ENCODE assay signal across 9 cellular contexts in genomic region chr7:46932656-46933424, GRCh38.
A peak's percentile ranks its signal among the peaks of the same experiment; 100 is the strongest.
DNase-seq lines count a peak whose midpoint lies in the region; ATAC-seq and TF ChIP-seq lines count a peak whose summit lies in the region.
"Had no signal": no experiment of that assay in that cellular context is flagged by ENCODE, and none has a peak within 500 bp of the region (broad histone marks: within the 10 kb centered on the region; RNA-seq: fewer than 3 reads in every experiment).

No MANE protein-coding gene starts in this region.

- TF ChIP-seq CTCF in 22Rv1 (IDR thresholded peaks at IDR 0.05) (peak; percentile 23), astrocyte of the spinal cord (IDR thresholded peaks at IDR 0.05; ENCODE audit: low read depth, low read length) (peak; percentile 38)

- H3K36me3 ChIP-seq in CD8-positive, alpha-beta memory T cell (ENCODE audit: insufficient read depth, low read length) = no peaks in the 10 kb centered on the region
- no peaks in the 10 kb centered on the region for H3K36me3 ChIP-seq in Karpas-422 (ENCODE audit: insufficient read depth, low read length)

- no peaks in the 10 kb centered on the region for H4K20me1 ChIP-seq in Karpas-422 (ENCODE audit: insufficient read depth, low read depth, low read length)

- peak; percentile 4; the same call in 1 of the 2 replicates for TF ChIP-seq RAD21 in Ishikawa (IDR thresholded peaks at IDR 0.05; ENCODE audit: low read depth)

- no peaks in the 10 kb centered on the region for H3K36me3 Mint-ChIP-seq in CD8-positive, alpha-beta memory T cell

- no peak overlapping the region for H3K4me3 Mint-ChIP-seq in CD8-positive, alpha-beta memory T cell

- CTCF ChIA-PET in CD8-positive, alpha-beta memory T cell (lab: Charles Lee) = no interaction called here

- H3K9me3 Mint-ChIP-seq in CD8-positive, alpha-beta memory T cell = peaks cover 1 to 9% (median 3%) of the 10 kb centered on the region in 5 donors

- no peaks in the 10 kb centered on the region for H3K9me2 ChIP-seq in Karpas-422 (replicated peaks; ENCODE audit: insufficient read depth, low read length)

- POLR2A ChIA-PET in CD8-positive, alpha-beta memory T cell (lab: Charles Lee) = no interaction called here

- no peak for ATAC-seq in GM19455 (IDR thresholded peaks at IDR 0.05; ENCODE audit: unreplicated experiment)
- ATAC-seq in GM21723 (IDR thresholded peaks at IDR 0.05; ENCODE audit: unreplicated experiment) = no peak

- TF ChIP-seq EP300 in Ishikawa (IDR thresholded peaks at IDR 0.05; ENCODE audit: borderline replicate concordance) = no peak

- H3K27ac ChIP-seq in 22Rv1 (peak overlapping the region; percentile 81), Karpas-422 (ENCODE audit: low read length) (no peak overlapping the region)
- no peak overlapping the region for H3K27ac ChIP-seq in CD8-positive, alpha-beta memory T cell (ENCODE audit: low read depth, low read length)

- H3K79me2 ChIP-seq in Karpas-422 (ENCODE audit: low read length) = no peaks in the 10 kb centered on the region

- H3K27me3 Mint-ChIP-seq in CD8-positive, alpha-beta memory T cell = no peaks in the 10 kb centered on the region

- H3K4me1 Mint-ChIP-seq in CD8-positive, alpha-beta memory T cell = no peaks in the 10 kb centered on the region

- no peak overlapping the region for H3K4me3 ChIP-seq in astrocyte of the spinal cord (ENCODE audit: low read depth, low read length)
- H3K4me3 ChIP-seq in CD8-positive, alpha-beta memory T cell (ENCODE audit: low read length) = no peak overlapping the region
- no peak overlapping the region for H3K4me3 ChIP-seq in Karpas-422 (ENCODE audit: low read length)

- no peak overlapping the region for H2AFZ ChIP-seq in Karpas-422 (ENCODE audit: low read length)

- H3K27ac Mint-ChIP-seq in CD8-positive, alpha-beta memory T cell = no peak overlapping the region

- no peak overlapping the region for H3K9ac ChIP-seq in Karpas-422 (ENCODE audit: low read length)

- H3K9me3 ChIP-seq in CD8-positive, alpha-beta memory T cell (ENCODE audit: low read length) = no peaks in the 10 kb centered on the region
- no peaks in the 10 kb centered on the region for H3K9me3 ChIP-seq in Karpas-422 (ENCODE audit: low read length)

- H3K4me2 ChIP-seq in Karpas-422 (ENCODE audit: low read depth, low read length, poor library complexity, severe bottlenecking) = no peak overlapping the region

- DNase-seq in astrocyte of the spinal cord (ENCODE audit: low read depth, low spot score) (peak; percentile 92), kidney tubule cell (ENCODE audit: low spot score) (peak; percentile 9), Karpas-422 (no peak)
- DNase-seq in CD8-positive, alpha-beta memory T cell = no peak
- DNase-seq: activated CD4-positive, CD25-positive, alpha-beta regulatory T cell had no signal

- no peaks in the 10 kb centered on the region for H3K4me1 ChIP-seq in CD8-positive, alpha-beta memory T cell (ENCODE audit: insufficient read depth, low read length)
- H3K4me1 ChIP-seq in Karpas-422 (ENCODE audit: low read length) = no peaks in the 10 kb centered on the region

- H3K27me3 ChIP-seq in CD8-positive, alpha-beta memory T cell (ENCODE audit: insufficient read depth, low read length, poor library complexity, severe bottlenecking) = no peaks in the 10 kb centered on the region
- no peaks in the 10 kb centered on the region for H3K27me3 ChIP-seq in Karpas-422 (ENCODE audit: low read length)

- in situ Hi-C loops in astrocyte of the spinal cord (cut with HindIII; ENCODE audit: low sequenced_read_pairs) = no loop called here

TF ChIP-seq in Ishikawa, 13 proteins besides CTCF, POLR2A, EP300 and RAD21:
- peak; percentile 50; the same call in 1 of the 2 replicates for TF ChIP-seq CEBPB (IDR thresholded peaks at IDR 0.05)
- TF ChIP-seq MAX (IDR thresholded peaks at IDR 0.05) = no peak

Comparison
In these comparisons a context has a peak if more than half of its experiments do, and no peak if none do; other contexts are left out.
1. DNase-seq: peak in astrocyte of the spinal cord (single experiment) and kidney tubule cell (single experiment); none in CD8-positive, alpha-beta memory T cell (0 of 5) and Karpas-422 (single experiment).